ENCODE assay signal across 14 cellular contexts in genomic region chr10:6195891-6196290, GRCh38. TPM values are rescaled to one million over a fixed set of nuclear protein-coding genes. Genes with fewer than 3 reads are reported as not detected.
DNase-seq lines count a peak whose midpoint lies in the region; ATAC-seq, FAIRE-seq and TF ChIP-seq lines count a peak whose summit lies in the region.
"Had no signal": no experiment of that assay in that cellular context is flagged by ENCODE, and none has a peak within 500 bp of the region (broad histone marks: within the 10 kb centered on the region; RNA-seq: fewer than 3 reads in every experiment).

No MANE protein-coding gene starts in this region.

- no peak overlapping the region for H3K4me2 ChIP-seq in K562 (ENCODE audit: insufficient read depth, low read length)

- peak; percentile 11 for DNase-seq in DMS 273 (lab: John Stamatoyannopoulos, UW; ENCODE audit: unreplicated experiment)
- no peak for DNase-seq in DMS 273 treated with DMSO at 0.1 percent for 48 hours (lab: John Stamatoyannopoulos, UW)
- no peak for DNase-seq in K562 (ENCODE audit: extremely low read depth in 1 of 4, low spot score in 3 of 4)
- peak; percentile 2 for DNase-seq in iPS-NIHi11 (ENCODE audit: low spot score)
- DNase-seq in suprapubic skin (ENCODE audit: low spot score in 2 of 2), result no peak
- DNase-seq in stimulated activated effector memory CD8-positive, alpha-beta T cell treated with anti-CD3 and anti-CD28 coated beads, Interleukin-12 subunit alpha, Interleukin-12 subunit beta, amount 100 ng/mL, for 72 hours (ENCODE audit: low spot score in 2 of 2), result no peak
- DNase-seq: DMS53, kidney glomerular epithelial cell had no signal

- no peak for ATAC-seq in K562
- no peak for ATAC-seq in stimulated activated effector memory CD8-positive, alpha-beta T cell treated with anti-CD3 and anti-CD28 coated beads, Interleukin-12 subunit alpha, Interleukin-12 subunit beta, amount 100 ng/mL, for 72 hours
- no peak for ATAC-seq in GM18868 (IDR thresholded peaks at IDR 0.05; ENCODE audit: unreplicated experiment)
- ATAC-seq in activated CD4-positive, CD25-positive, alpha-beta regulatory T cell treated with anti-CD3 and anti-CD28 coated beads, Interleukin-2, amount 50 U/mL, for 24 hours, result no peak

- H3K9ac ChIP-seq in K562 (ENCODE audit: insufficient read depth in 1 of 2, low read depth in 2 of 2, low read length in 2 of 2), result no peak overlapping the region

- H3K36me3 ChIP-seq in K562 (ENCODE audit: control insufficient read depth, insufficient read depth, low read length) (no peaks in the 10 kb centered on the region), suprapubic skin (no peaks in the 10 kb centered on the region)
- H3K36me3 ChIP-seq: brain microvascular endothelial cell had no signal

- no TSS peak for BruUV-seq in K562 (replicated peaks; lab: Mats Ljungman, UMichigan)

- H3K9me3 Mint-ChIP-seq in stimulated activated effector memory CD8-positive, alpha-beta T cell treated with anti-CD3 and anti-CD28 coated beads, Interleukin-12 subunit alpha, Interleukin-12 subunit beta, amount 100 ng/mL, for 72 hours, result no peaks in the 10 kb centered on the region

- H3K4me1 Mint-ChIP-seq in stimulated activated effector memory CD8-positive, alpha-beta T cell treated with anti-CD3 and anti-CD28 coated beads, Interleukin-12 subunit alpha, Interleukin-12 subunit beta, amount 100 ng/mL, for 72 hours, result peaks cover 45% of the 10 kb centered on the region

- FAIRE-seq in K562 (lab: Jason Lieb, UNC), result no peak
- FAIRE-seq: GM12891, TTC549 had no signal

- H3K27ac Mint-ChIP-seq in stimulated activated effector memory CD8-positive, alpha-beta T cell treated with anti-CD3 and anti-CD28 coated beads, Interleukin-12 subunit alpha, Interleukin-12 subunit beta, amount 100 ng/mL, for 72 hours, result no peak overlapping the region

- POLR2A ChIA-PET in K562 (lab: Yijun Ruan, JAX), result interaction anchor here (0.6 kb wide), 1 partner anchor 95 kb away, joined by 3 read pairs; no protein-coding TSS in a partner anchor

- H2AFZ ChIP-seq in K562 (ENCODE audit: low read depth, low read length), result no peak overlapping the region

- intact Hi-C loops in K562 (cut with micrococcal nuclease), result no loop called here

- TF ChIP-seq CTCF in K562 (IDR thresholded peaks at IDR 0.05 in 2 of 3, conservative IDR thresholded peaks at IDR 0.05 in 1 of 3; ENCODE audit: insufficient read depth in 2 of 3, low read depth in 1 of 3, low read length in 3 of 3), result no peak
- no peak for TF ChIP-seq CTCF in suprapubic skin (IDR thresholded peaks at IDR 0.05)

- peaks cover 29% of the 10 kb centered on the region for H3K36me3 Mint-ChIP-seq in stimulated activated effector memory CD8-positive, alpha-beta T cell treated with anti-CD3 and anti-CD28 coated beads, Interleukin-12 subunit alpha, Interleukin-12 subunit beta, amount 100 ng/mL, for 72 hours

- no peak overlapping the region for H3K4me3 ChIP-seq in K562
- H3K4me3 ChIP-seq in suprapubic skin, result no peak overlapping the region

- H3K4me1 ChIP-seq in K562 (replicated peaks in 1 of 2; ENCODE audit: control insufficient read depth in 2 of 2, insufficient read depth in 2 of 2, low read length in 2 of 2), result peaks cover 4 to 8% of the 10 kb centered on the region in 2 experiments; a peak in 4 of 5 replicates
- peaks cover 44% of the 10 kb centered on the region for H3K4me1 ChIP-seq in suprapubic skin

- H3K27ac ChIP-seq in K562 (ENCODE audit: extremely low read depth, low read depth, low read length), result no peak overlapping the region
- H3K27ac ChIP-seq in suprapubic skin, result peak overlapping the region; percentile 64
- H3K27ac ChIP-seq: 22Rv1 had no signal

- H3K27me3 ChIP-seq in K562 (ENCODE audit: control insufficient read depth in 2 of 2, insufficient read depth in 2 of 2, low read length in 2 of 2) (no peaks in the 10 kb centered on the region), suprapubic skin (no peaks in the 10 kb centered on the region)
- H3K27me3 ChIP-seq: brain microvascular endothelial cell had no signal

- H3K9me3 ChIP-seq in K562 (replicated peaks; ENCODE audit: control insufficient read depth, insufficient read depth, low read depth, low read length), result no peaks in the 10 kb centered on the region
- H3K9me3 ChIP-seq in suprapubic skin, result no peaks in the 10 kb centered on the region

- peaks cover 4% of the 10 kb centered on the region; the same call in 2 of the 3 replicates for H3K79me2 ChIP-seq in K562 (ENCODE audit: control insufficient read depth, insufficient read depth, low read length)

- peaks cover 13% of the 10 kb centered on the region; the same call in 1 of the 2 replicates for H4K20me1 ChIP-seq in K562 (replicated peaks; ENCODE audit: control insufficient read depth, insufficient read depth, low read length)

- in situ Hi-C loops in K562 (cut with MboI), result no loop called here

- H3K4me3 Mint-ChIP-seq in stimulated activated effector memory CD8-positive, alpha-beta T cell treated with anti-CD3 and anti-CD28 coated beads, Interleukin-12 subunit alpha, Interleukin-12 subunit beta, amount 100 ng/mL, for 72 hours, result no peak overlapping the region

- peaks cover 3% of the 10 kb centered on the region for H3K9me1 ChIP-seq in K562 (ENCODE audit: control insufficient read depth, insufficient read depth, low read length)

- TF ChIP-seq POLR2A in K562 (conservative IDR thresholded peaks at IDR 0.05), result no peak
- TF ChIP-seq POLR2A in suprapubic skin (IDR thresholded peaks at IDR 0.05), result no peak

- no peak for TF ChIP-seq EP300 in K562 (IDR thresholded peaks at IDR 0.05; ENCODE audit: low read length)
- TF ChIP-seq EP300 in suprapubic skin (IDR thresholded peaks at IDR 0.05), result no peak

- TF ChIP-seq RAD21 in K562 (CRISPR knock-in tag; conservative IDR thresholded peaks at IDR 0.05 in 1 of 2, IDR thresholded peaks at IDR 0.05 in 1 of 2), result no peak

- CTCF ChIA-PET in K562 (lab: Yijun Ruan, JAX; ENCODE audit: low intra/inter-chr PET ratio), result no interaction called here

- 74% methylated on average over 6 of the region's 10 CpGs for WGBS in K562 (ENCODE audit: insufficient coverage, low coverage, missing lambda C conversion rate)
- WGBS in suprapubic skin, result 70% methylated on average over 10 of the region's 10 CpGs

TF ChIP-seq in K562, 482 proteins besides CTCF, POLR2A, EP300 and RAD21:
- TF ChIP-seq BHLHE40 (IDR thresholded peaks at IDR 0.05; ENCODE audit: low read length) (peak; percentile 64), SMARCA4 (IDR thresholded peaks at IDR 0.05) (no peak)
TF ChIP-seq in K562: peak in this region for 1.

RNA-seq across cellular contexts. Expression of gene PFKFB3, which starts 6.8 kb away (rescaled TPM):
- 25.5 and 39.0 TPM in 2 replicates for total RNA-seq in K562 (2011; cell fraction: chromatin; rRNA removed; ENCODE audit: low replicate concordance)
- total RNA-seq in K562 (2011; cell fraction: nucleolus; rRNA removed), result 19.2 and 20.8 TPM in 2 replicates
- 15.2 and 16.8 TPM in 2 replicates for total RNA-seq in K562 (2011; cell fraction: nucleoplasm; rRNA removed)
- total RNA-seq in K562 (2014; rRNA removed) (7.1 and 8.7 TPM in 2 replicates), K562 (2014; rRNA removed; fragmentation: Illumina TruSeq; extraction: Trizol) (7.3 and 8.5 TPM in 2 replicates), K562 (2015; rRNA removed; fragmentation: Illumina TruSeq; extraction: Trizol) (7.8 and 8.5 TPM in 2 replicates), K562 (2021) (21.1 and 21.6 TPM in 2 replicates), suprapubic skin (100 to 1,000 TPM in 1 of 4 donors, 10 to 100 TPM in 3; 40.1 to 115 (median 52.2) TPM)
- polyA plus RNA-seq in K562 (2011; rRNA removed) (7.8 and 11.2 TPM in 2 replicates), K562 (2014; fragmentation: Illumina TruSeq; extraction: Trizol) (15.0 TPM in 2 replicates), K562 (2014; fragmentation: Nextera tagmentation; extraction: Ambion mirVana) (under 1 TPM; 0.46 to 0.73 TPM), K562 (2014; rRNA removed) (8.4 and 10.4 TPM in 2 replicates)
- 8.6 and 13.1 TPM in 2 replicates for polyA plus RNA-seq in K562 (2011; cell fraction: cytosol; rRNA removed)
- polyA plus RNA-seq in K562 (2011; cell fraction: nucleus; rRNA removed), result 17.4 and 21.2 TPM in 2 replicates
- 9.6 and 10.0 TPM in 2 replicates for polyA plus RNA-seq in K562 (2012)
- polyA minus RNA-seq in K562 (2011; rRNA and poly(A)+ RNA removed), result 9.6 and 9.7 TPM in 2 replicates
- 5.0 TPM in 2 replicates for polyA minus RNA-seq in K562 (2011; cell fraction: cytosol; rRNA and poly(A)+ RNA removed)
- polyA minus RNA-seq in K562 (2011; cell fraction: nucleus; rRNA and poly(A)+ RNA removed), result 7.9 and 14.4 TPM in 2 replicates

Comparison
In these comparisons a context has a peak if more than half of its experiments do, and no peak if none do; other contexts are left out.
1. DNase-seq: peak in DMS 273 (single experiment) and iPS-NIHi11 (single experiment); none in DMS 273 treated with DMSO at 0.1 percent for 48 hours (single experiment), K562 (0 of 4), suprapubic skin (0 of 2) and stimulated activated effector memory CD8-positive, alpha-beta T cell treated with anti-CD3 and anti-CD28 coated beads, Interleukin-12 subunit alpha, Interleukin-12 subunit beta, amount 100 ng/mL, for 72 hours (0 of 2).